In genomic region chr2:87568554-87569278, GRCh38 we compare ENCODE assay signal across 8 cellular contexts.
DNase-seq lines count a peak whose midpoint lies in the region; ATAC-seq and TF ChIP-seq lines count a peak whose summit lies in the region.
"Not testable (repeated sequence)": the region's sequence is repeated elsewhere in the genome, so short reads cannot be mapped to it uniquely, and the experiment has no call there.

No MANE protein-coding gene starts in this region.

- peak; percentile 53 for ATAC-seq in activated CD4-positive, alpha-beta T cell treated with anti-CD3 and anti-CD28 coated beads for 36 hours
- ATAC-seq in activated naive CD4-positive, alpha-beta T cell treated with anti-CD3 and anti-CD28 coated beads, Interleukin-2, amount 50 U/mL, for 72 hours, result peak; percentile 58 to 68
- peak; percentile 28 for ATAC-seq in central memory CD8-positive, alpha-beta T cell (replicated peaks; ENCODE audit: extremely low read depth, poor library complexity, severe bottlenecking)
- ATAC-seq in lower lobe of right lung, result peak; percentile 36 to 47
- peak; percentile 53 for ATAC-seq in stimulated activated effector memory CD8-positive, alpha-beta T cell treated with anti-CD3 and anti-CD28 coated beads, Interleukin-12 subunit alpha, Interleukin-12 subunit beta, amount 100 ng/mL, for 72 hours

- H3K9me3 ChIP-seq in lower lobe of right lung, result not testable (repeated sequence)

- intact Hi-C loops in CD14-positive monocyte (cut with micrococcal nuclease); activated CD4-positive, alpha-beta T cell treated with anti-CD3 and anti-CD28 coated beads for 36 hours (cut with DNase I, micrococcal nuclease); activated T-helper 1 cell treated with anti-CD3 and anti-CD28 coated beads, Interleukin-12 subunit alpha, Interleukin-12 subunit beta, Interleukin-2, Interleukin-4 antibody, amounts not matched to agents 30 ng/mL and 10 ng/mL and 1 ng/mL, durations not matched to agents 14 hours and 24 hours and 36 hours (cut with micrococcal nuclease); lower lobe of right lung (cut with DNase I): not testable (repeated sequence)

- CTCF ChIA-PET in activated CD4-positive, alpha-beta T cell treated with anti-CD3 and anti-CD28 coated beads for 36 hours (lab: Charles Lee), result not testable (repeated sequence)

- not testable (repeated sequence) for TF ChIP-seq CTCF in CD14-positive monocyte (IDR thresholded peaks at IDR 0.05); HL-60 (IDR thresholded peaks at IDR 0.05; ENCODE audit: insufficient read depth, low read length); lower lobe of right lung (IDR thresholded peaks at IDR 0.05)

- H3K36me3 ChIP-seq in lower lobe of right lung, result not testable (repeated sequence)

- not testable (repeated sequence) for H3K36me3 Mint-ChIP-seq in CD14-positive monocyte; activated CD4-positive, alpha-beta T cell treated with anti-CD3 and anti-CD28 coated beads for 36 hours (ENCODE audit: low read depth); activated naive CD4-positive, alpha-beta T cell treated with anti-CD3 and anti-CD28 coated beads, Interleukin-2, amount 50 U/mL, for 72 hours; central memory CD8-positive, alpha-beta T cell (ENCODE audit: insufficient read depth); stimulated activated effector memory CD8-positive, alpha-beta T cell treated with anti-CD3 and anti-CD28 coated beads, Interleukin-12 subunit alpha, Interleukin-12 subunit beta, amount 100 ng/mL, for 72 hours
- peaks cover 12% of the 10 kb centered on the region for H3K36me3 Mint-ChIP-seq in activated T-helper 1 cell treated with anti-CD3 and anti-CD28 coated beads, Interleukin-12 subunit alpha, Interleukin-12 subunit beta, Interleukin-2, Interleukin-4 antibody, amounts not matched to agents 30 ng/mL and 10 ng/mL and 1 ng/mL, durations not matched to agents 14 hours and 24 hours and 36 hours (ENCODE audit: low read depth)

- H3K27ac ChIP-seq in HL-60 (replicated peaks); lower lobe of right lung: not testable (repeated sequence)

- DNase-seq in CD14-positive monocyte (ENCODE audit: low spot score) (peak; percentile 67), HL-60 (ENCODE audit: low read depth in 1 of 2, low spot score in 1 of 2) (peak; percentile 56 to 67), lower lobe of right lung (peak; percentile 51)
- DNase-seq in activated CD4-positive, alpha-beta T cell treated with anti-CD3 and anti-CD28 coated beads for 36 hours; activated T-helper 1 cell treated with anti-CD3 and anti-CD28 coated beads, Interleukin-12 subunit alpha, Interleukin-12 subunit beta, Interleukin-2, Interleukin-4 antibody, amounts not matched to agents 30 ng/mL and 10 ng/mL and 1 ng/mL, durations not matched to agents 14 hours and 24 hours and 36 hours (ENCODE audit: low spot score); activated naive CD4-positive, alpha-beta T cell treated with anti-CD3 and anti-CD28 coated beads, Interleukin-2, amount 50 U/mL, for 72 hours (ENCODE audit: low spot score in 2 of 2); central memory CD8-positive, alpha-beta T cell (ENCODE audit: low spot score in 2 of 2); stimulated activated effector memory CD8-positive, alpha-beta T cell treated with anti-CD3 and anti-CD28 coated beads, Interleukin-12 subunit alpha, Interleukin-12 subunit beta, amount 100 ng/mL, for 72 hours (ENCODE audit: low spot score in 2 of 2): not testable (repeated sequence)

- H3K27ac Mint-ChIP-seq in CD14-positive monocyte, result peak overlapping the region in 4 of 7 donors; percentile 9 to 69 (median 23)
- not testable (repeated sequence) for H3K27ac Mint-ChIP-seq in activated CD4-positive, alpha-beta T cell treated with anti-CD3 and anti-CD28 coated beads for 36 hours; central memory CD8-positive, alpha-beta T cell (ENCODE audit: low read depth); stimulated activated effector memory CD8-positive, alpha-beta T cell treated with anti-CD3 and anti-CD28 coated beads, Interleukin-12 subunit alpha, Interleukin-12 subunit beta, amount 100 ng/mL, for 72 hours
- peak overlapping the region; percentile 87 for H3K27ac Mint-ChIP-seq in activated T-helper 1 cell treated with anti-CD3 and anti-CD28 coated beads, Interleukin-12 subunit alpha, Interleukin-12 subunit beta, Interleukin-2, Interleukin-4 antibody, amounts not matched to agents 30 ng/mL and 10 ng/mL and 1 ng/mL, durations not matched to agents 14 hours and 24 hours and 36 hours
- peak overlapping the region in 1 of 2 donors; percentile 39 for H3K27ac Mint-ChIP-seq in activated naive CD4-positive, alpha-beta T cell treated with anti-CD3 and anti-CD28 coated beads, Interleukin-2, amount 50 U/mL, for 72 hours

- not testable (repeated sequence) for H3K4me3 ChIP-seq in HL-60 (replicated peaks; ENCODE audit: insufficient read depth, low read length); lower lobe of right lung

- H3K4me3 Mint-ChIP-seq in CD14-positive monocyte; activated CD4-positive, alpha-beta T cell treated with anti-CD3 and anti-CD28 coated beads for 36 hours; central memory CD8-positive, alpha-beta T cell; stimulated activated effector memory CD8-positive, alpha-beta T cell treated with anti-CD3 and anti-CD28 coated beads, Interleukin-12 subunit alpha, Interleukin-12 subunit beta, amount 100 ng/mL, for 72 hours: not testable (repeated sequence)
- H3K4me3 Mint-ChIP-seq in activated T-helper 1 cell treated with anti-CD3 and anti-CD28 coated beads, Interleukin-12 subunit alpha, Interleukin-12 subunit beta, Interleukin-2, Interleukin-4 antibody, amounts not matched to agents 30 ng/mL and 10 ng/mL and 1 ng/mL, durations not matched to agents 14 hours and 24 hours and 36 hours, result peak overlapping the region; percentile 7

- not testable (repeated sequence) for H3K4me1 ChIP-seq in lower lobe of right lung

- not testable (repeated sequence) for H3K4me1 Mint-ChIP-seq in CD14-positive monocyte; central memory CD8-positive, alpha-beta T cell
- peaks cover 26% of the 10 kb centered on the region for H3K4me1 Mint-ChIP-seq in activated CD4-positive, alpha-beta T cell treated with anti-CD3 and anti-CD28 coated beads for 36 hours
- peaks cover 12% of the 10 kb centered on the region for H3K4me1 Mint-ChIP-seq in activated T-helper 1 cell treated with anti-CD3 and anti-CD28 coated beads, Interleukin-12 subunit alpha, Interleukin-12 subunit beta, Interleukin-2, Interleukin-4 antibody, amounts not matched to agents 30 ng/mL and 10 ng/mL and 1 ng/mL, durations not matched to agents 14 hours and 24 hours and 36 hours (ENCODE audit: low read depth)
- H3K4me1 Mint-ChIP-seq in stimulated activated effector memory CD8-positive, alpha-beta T cell treated with anti-CD3 and anti-CD28 coated beads, Interleukin-12 subunit alpha, Interleukin-12 subunit beta, amount 100 ng/mL, for 72 hours, result peaks cover 11% of the 10 kb centered on the region

- not testable (repeated sequence) for H3K9me3 Mint-ChIP-seq in CD14-positive monocyte; activated CD4-positive, alpha-beta T cell treated with anti-CD3 and anti-CD28 coated beads for 36 hours (ENCODE audit: low read depth); activated T-helper 1 cell treated with anti-CD3 and anti-CD28 coated beads, Interleukin-12 subunit alpha, Interleukin-12 subunit beta, Interleukin-2, Interleukin-4 antibody, amounts not matched to agents 30 ng/mL and 10 ng/mL and 1 ng/mL, durations not matched to agents 14 hours and 24 hours and 36 hours; activated naive CD4-positive, alpha-beta T cell treated with anti-CD3 and anti-CD28 coated beads, Interleukin-2, amount 50 U/mL, for 72 hours; central memory CD8-positive, alpha-beta T cell; stimulated activated effector memory CD8-positive, alpha-beta T cell treated with anti-CD3 and anti-CD28 coated beads, Interleukin-12 subunit alpha, Interleukin-12 subunit beta, amount 100 ng/mL, for 72 hours

- POLR2A ChIA-PET in activated CD4-positive, alpha-beta T cell treated with anti-CD3 and anti-CD28 coated beads for 36 hours (lab: Charles Lee), result not testable (repeated sequence)

- H3K27me3 ChIP-seq in HL-60 (ENCODE audit: insufficient read depth, poor library complexity, severe bottlenecking); lower lobe of right lung (ENCODE audit: low read depth): not testable (repeated sequence)

- H3K27me3 Mint-ChIP-seq in CD14-positive monocyte (ENCODE audit: low read depth in 3 of 3); activated CD4-positive, alpha-beta T cell treated with anti-CD3 and anti-CD28 coated beads for 36 hours; activated T-helper 1 cell treated with anti-CD3 and anti-CD28 coated beads, Interleukin-12 subunit alpha, Interleukin-12 subunit beta, Interleukin-2, Interleukin-4 antibody, amounts not matched to agents 30 ng/mL and 10 ng/mL and 1 ng/mL, durations not matched to agents 14 hours and 24 hours and 36 hours (ENCODE audit: insufficient read depth); central memory CD8-positive, alpha-beta T cell: not testable (repeated sequence)
